In genomic region chr12:123106640-123107359, GRCh38 we compare ENCODE assay signal across 8 cellular contexts. TPM values are rescaled to one million over a fixed set of nuclear protein-coding genes. Genes with fewer than 3 reads are reported as not detected.
DNase-seq lines count a peak whose midpoint lies in the region; ATAC-seq and TF ChIP-seq lines count a peak whose summit lies in the region.

No MANE protein-coding gene starts in this region.

- H3K9me3 Mint-ChIP-seq in glutamatergic neuron (ENCODE audit: unreplicated experiment), result peaks cover 3% of the 10 kb centered on the region
- no peaks in the 10 kb centered on the region for H3K9me3 Mint-ChIP-seq in chondrocyte (ENCODE audit: low read depth)

- peak overlapping the region; percentile 73 for H3K9ac ChIP-seq in BLaER1
- H3K9ac ChIP-seq in subcutaneous abdominal adipose tissue (ENCODE audit: low read length in 5 of 5), result peak overlapping the region in 1 of 5 donors; percentile 26

- H3K27me3 ChIP-seq in BLaER1 (peaks cover 19% of the 10 kb centered on the region), right lobe of liver (no peaks in the 10 kb centered on the region), subcutaneous abdominal adipose tissue (ENCODE audit: control insufficient read depth in 5 of 5, insufficient read depth in 4 of 5, low read length in 5 of 5) (no peaks in the 10 kb centered on the region)

- H3K4me3 ChIP-seq in BLaER1, result peak overlapping the region; percentile 38; the same call in 1 of the 2 replicates
- no peak overlapping the region for H3K4me3 ChIP-seq in right lobe of liver
- H3K4me3 ChIP-seq in subcutaneous abdominal adipose tissue (ENCODE audit: low read depth in 1 of 5, low read length in 5 of 5), result no peak overlapping the region

- no peak overlapping the region for H3K27ac Mint-ChIP-seq in glutamatergic neuron (ENCODE audit: unreplicated experiment)
- H3K27ac Mint-ChIP-seq in chondrocyte (ENCODE audit: unreplicated experiment), result no peak overlapping the region

- peaks cover 22% of the 10 kb centered on the region for H3K4me1 Mint-ChIP-seq in glutamatergic neuron (ENCODE audit: low read depth, unreplicated experiment)
- H3K4me1 Mint-ChIP-seq in chondrocyte (ENCODE audit: low read depth), result peaks cover 23% of the 10 kb centered on the region

- H3K4me3 Mint-ChIP-seq in glutamatergic neuron (ENCODE audit: unreplicated experiment) (no peak overlapping the region), chondrocyte (ENCODE audit: unreplicated experiment) (no peak overlapping the region)

- H3K36me3 ChIP-seq in BLaER1, result peaks cover 57% of the 10 kb centered on the region
- no peaks in the 10 kb centered on the region for H3K36me3 ChIP-seq in right lobe of liver
- no peaks in the 10 kb centered on the region for H3K36me3 ChIP-seq in subcutaneous abdominal adipose tissue (ENCODE audit: control insufficient read depth in 5 of 5, insufficient read depth in 5 of 5, low read length in 5 of 5)

- H3K27ac ChIP-seq in BLaER1 (peak overlapping the region; percentile 86), right lobe of liver (peak overlapping the region in 2 of 3 donors; percentile 43), subcutaneous abdominal adipose tissue (ENCODE audit: low read depth, low read length) (peak overlapping the region; percentile 75)

- TF ChIP-seq CTCF in right lobe of liver (IDR thresholded peaks at IDR 0.05) (no peak), glutamatergic neuron (IDR thresholded peaks at IDR 0.05; ENCODE audit: partially characterized antibody, unreplicated experiment) (no peak), chondrocyte (IDR thresholded peaks at IDR 0.05) (no peak)

- no peaks in the 10 kb centered on the region for H3K36me3 Mint-ChIP-seq in glutamatergic neuron (ENCODE audit: unreplicated experiment)
- H3K36me3 Mint-ChIP-seq in chondrocyte (ENCODE audit: low read depth), result peaks cover 4% of the 10 kb centered on the region

- WGBS in right lobe of liver (ENCODE audit: insufficient coverage, low coverage, low lambda C conversion rate, missing lambda C conversion rate), result no CpG with 5 or more reads among the region's 9 CpGs

- DNase-seq in NCI-H510A treated with DMSO at 0.1 percent for 48 hours (lab: John Stamatoyannopoulos, UW) (peak; percentile 31), activated T-cell treated with anti-CD3 and anti-CD28 coated beads for 24 hours (ENCODE audit: low read depth) (peak; percentile 40), right lobe of liver (peak in 2 of 3 donors; percentile 57 to 71), glutamatergic neuron (no peak), chondrocyte (ENCODE audit: low spot score) (no peak), NCI-H774 (lab: John Stamatoyannopoulos, UW) (no peak)

- peak; percentile 42 to 58 (median 47) for ATAC-seq in right lobe of liver

- H3K9me3 ChIP-seq in BLaER1 (no peaks in the 10 kb centered on the region), right lobe of liver (no peaks in the 10 kb centered on the region), subcutaneous abdominal adipose tissue (ENCODE audit: control insufficient read depth in 5 of 5, low read length in 5 of 5) (no peaks in the 10 kb centered on the region)

- peak overlapping the region; percentile 90 for H3K4me2 ChIP-seq in BLaER1

- TF ChIP-seq POLR2A in right lobe of liver (IDR thresholded peaks at IDR 0.05), result no peak

- H3K4me1 ChIP-seq in BLaER1 (peaks cover 94% of the 10 kb centered on the region), right lobe of liver (peaks cover 0 to 55% (median 21%) of the 10 kb centered on the region in 4 donors), subcutaneous abdominal adipose tissue (ENCODE audit: control insufficient read depth in 5 of 5, insufficient read depth in 5 of 5, low read length in 5 of 5) (peaks cover 15 to 65% (median 42%) of the 10 kb centered on the region in 5 donors)

- H3K27me3 Mint-ChIP-seq in glutamatergic neuron (ENCODE audit: unreplicated experiment) (peaks cover 4% of the 10 kb centered on the region), chondrocyte (ENCODE audit: low read depth) (no peaks in the 10 kb centered on the region)

- peaks cover 9% of the 10 kb centered on the region; the same call in 1 of the 2 replicates for H4K20me1 ChIP-seq in BLaER1

- intact Hi-C loops in right lobe of liver (cut with DNase I), result no loop called here

RNA-seq across cellular contexts. Expression of gene PITPNM2, which starts 44.1 kb away (rescaled TPM):
- total RNA-seq in right lobe of liver, result 10 to 100 TPM in 4 of 6 experiments, 1 to 10 TPM in 2; 5.8 to 24.7 (median 14.2) TPM
- 19.6 TPM for total RNA-seq in glutamatergic neuron (ENCODE audit: unreplicated experiment)
- total RNA-seq in chondrocyte, result 6.1 to 11.6 TPM (median 11.5 TPM) in 3 replicates

Comparison
In these comparisons a context has a peak if more than half of its experiments do, and no peak if none do; other contexts are left out.
1. DNase-seq: peak in NCI-H510A treated with DMSO at 0.1 percent for 48 hours (single experiment), activated T-cell treated with anti-CD3 and anti-CD28 coated beads for 24 hours (single experiment) and right lobe of liver (2 of 3); none in glutamatergic neuron (single experiment), chondrocyte (single experiment) and NCI-H774 (single experiment).
2. Peak in every context shown above with its lines, with median percentiles within 50 percentile points of each other: H3K27ac ChIP-seq.